In genomic region chr6:80988892-80989291, GRCh38 we compare ENCODE assay signal across 23 cellular contexts.
"Had no signal": no experiment of that assay in that cellular context is flagged by ENCODE, and none has a peak within 500 bp of the region (broad histone marks: within the 10 kb centered on the region; RNA-seq: fewer than 3 reads in every experiment).

No MANE protein-coding gene starts in this region.

- H3K36me3 ChIP-seq: cardiac muscle cell, gastrocnemius medialis, left ventricle myocardium inferior, sigmoid colon, transverse colon had no signal

- H3K27me3 ChIP-seq: body of pancreas, cardiac muscle cell, gastrocnemius medialis, sigmoid colon, transverse colon had no signal

- H3K27ac ChIP-seq: body of pancreas, cardiac muscle cell, epithelial cell of prostate, gastrocnemius medialis, left ventricle myocardium inferior, sigmoid colon, transverse colon had no signal

- H3K4me2 ChIP-seq: smooth muscle cell had no signal

- H3K9me3 ChIP-seq: body of pancreas, gastrocnemius medialis, transverse colon had no signal

- DNase-seq: activated CD4-positive, alpha-beta memory T cell treated with anti-CD3 and anti-CD28 coated beads, Interleukin-2, amount 10 ng/mL, durations not matched to agents 7 days and 5 days; activated CD4-positive, alpha-beta T cell treated with anti-CD3 and anti-CD28 coated beads for 48 hours; activated effector memory CD4-positive, alpha-beta T cell treated with Interleukin-2 at 50 U/mL for 16 hours; activated naive CD4-positive, alpha-beta T cell treated with anti-CD3 and anti-CD28 coated beads, Interleukin-2, amount 10 ng/mL, durations not matched to agents 7 days and 5 days; activated T-cell treated with anti-CD3 and anti-CD28 coated beads, Interleukin-2, amount 50 U/mL, for 72 hours; anterior cingulate cortex; body of pancreas; cortex of kidney; gastrocnemius medialis; hypothalamus; left ventricle myocardium inferior; mucosa of descending colon; nephron progenitor cell; nucleus accumbens; posterior cingulate gyrus; sigmoid colon; stimulated activated CD4-positive, alpha-beta T cell treated with anti-CD3 and anti-CD28 coated beads, Interleukin-15, amount 100 ng/mL, for 24 hours; stimulated activated CD8-positive, alpha-beta memory T cell treated with anti-CD3 and anti-CD28 coated beads, Interleukin-4, amount 100 ng/mL, for 48 hours; stimulated activated naive B cell treated with anti-CD40 and anti-IgM and Interleukin-4, amounts not matched to agents 10 μg/mL and 1 μg/mL and 100 μg/mL, for 72 hours; transverse colon had no signal

- H3K4me1 ChIP-seq: body of pancreas, gastrocnemius medialis, left ventricle myocardium inferior, sigmoid colon, transverse colon had no signal

- H3K4me3 ChIP-seq: body of pancreas, cardiac muscle cell, gastrocnemius medialis, left ventricle myocardium inferior, mucosa of descending colon, sigmoid colon, smooth muscle cell, transverse colon had no signal
